Comparison of ENCODE assay signal across 14 cellular contexts in the genomic region with DNA sequence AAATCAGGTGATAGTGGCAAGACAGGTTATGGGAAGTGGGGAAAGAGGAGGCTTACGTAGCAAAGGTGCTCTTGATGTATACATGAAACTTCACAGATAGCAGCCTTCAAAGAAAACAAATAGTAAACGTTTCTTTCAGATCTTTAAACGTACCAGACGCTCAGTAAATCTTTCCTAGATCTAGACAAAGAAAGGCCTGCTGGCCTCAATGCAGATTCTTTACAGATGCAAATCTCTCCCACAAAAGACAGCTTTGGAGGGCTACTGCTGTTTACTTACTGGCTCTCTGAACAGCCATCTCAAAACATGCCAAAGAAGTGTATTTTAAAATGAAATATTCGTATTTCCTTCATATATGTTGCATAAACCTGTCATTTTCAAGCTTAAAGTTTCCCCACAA.
"Had no signal": no experiment of that assay in that cellular context is flagged by ENCODE, and none has a peak within 500 bp of the region (broad histone marks: within the 10 kb centered on the region; RNA-seq: fewer than 3 reads in every experiment).

No MANE protein-coding gene starts in this region.

- ATAC-seq: activated T-cell treated with anti-CD3 and anti-CD28 coated beads, Interleukin-2, amount 50 U/mL, for 72 hours; effector memory CD8-positive, alpha-beta T cell; left lung; T-helper 17 cell had no signal

- H3K36me3 ChIP-seq: left lung had no signal

- DNase-seq: activated CD4-positive, alpha-beta T cell treated with anti-CD3 and anti-CD28 coated beads for 1 hour; activated effector memory CD4-positive, alpha-beta T cell treated with anti-CD3 and anti-CD28 coated beads, Interleukin-2, amount 50 U/mL, for 16 hours; activated T-cell treated with anti-CD3 and anti-CD28 coated beads, Interleukin-2, amount 50 U/mL, for 72 hours; effector memory CD8-positive, alpha-beta T cell; left lung; midbrain; occipital lobe; retina; stimulated activated CD4-positive, alpha-beta T cell treated with anti-CD3 and anti-CD28 coated beads, Interleukin-12 subunit alpha, Interleukin-12 subunit beta, amount 100 ng/mL, for 4 hours; stimulated activated CD4-positive, alpha-beta T cell treated with anti-CD3 and anti-CD28 coated beads, Interleukin-1b, Interleukin-23, amount 100 ng/mL, for 48 hours; stimulated activated CD8-positive, alpha-beta memory T cell treated with anti-CD3 and anti-CD28 coated beads, Interleukin-4, amount 100 ng/mL, for 48 hours; stimulated activated naive CD4-positive, alpha-beta T cell; T-helper 17 cell had no signal

- H3K4me1 ChIP-seq: left lung had no signal

- H3K27me3 ChIP-seq: left lung had no signal

- H3K27ac ChIP-seq: left lung, VCaP had no signal

- H3K4me3 ChIP-seq: left lung had no signal
